Comparison of ENCODE assay signal across 8 cellular contexts in genomic region chr12:6772331-6772695, GRCh38. TPM values are rescaled to one million over a fixed set of nuclear protein-coding genes. Genes with fewer than 3 reads are reported as not detected.
DNase-seq lines count a peak whose midpoint lies in the region; ATAC-seq and TF ChIP-seq lines count a peak whose summit lies in the region.
"Had no signal": no experiment of that assay in that cellular context is flagged by ENCODE, and none has a peak within 500 bp of the region (broad histone marks: within the 10 kb centered on the region; RNA-seq: fewer than 3 reads in every experiment).

TSS of gene LAG3 (plus strand) at chr12:6772520. CDS start at chr12:6772853, 333 bp downstream.

- intact Hi-C loops in activated naive CD4-positive, alpha-beta T cell treated with anti-CD3 and anti-CD28 coated beads for 36 hours (cut with micrococcal nuclease): loop anchor here (2.0 to 5.0 kb wide), 2 partner anchors 48 to 185 kb away; partner anchors contain the start of gene COPS7A
- intact Hi-C loops in testis (cut with DNase I; ENCODE audit: low total_unique reads): loop anchor here (10.0 kb wide), 1 partner anchor 52 kb away; the partner anchor contains the start of genes GPR162 and P3H3

- H3K9me3 Mint-ChIP-seq in activated naive CD4-positive, alpha-beta T cell treated with anti-CD3 and anti-CD28 coated beads for 36 hours: no peaks in the 10 kb centered on the region
- H3K9me3 Mint-ChIP-seq in naive B cell: peaks cover 0 to 1% (median 0%) of the 10 kb centered on the region in 7 donors

- no peaks in the 10 kb centered on the region for H3K9me3 ChIP-seq in testis
- no peaks in the 10 kb centered on the region for H3K9me3 ChIP-seq in SJCRH30 (replicated peaks)
- H3K9me3 ChIP-seq: SJSA1 had no signal

- DNase-seq in activated naive CD4-positive, alpha-beta T cell treated with anti-CD3 and anti-CD28 coated beads for 36 hours: peak; percentile 80
- DNase-seq in naive B cell (no peak), testis (peak; percentile 34), SJCRH30 (no peak), HUDEP-2 (lab: John Stamatoyannopoulos, UW; ENCODE audit: unreplicated experiment in 76 of 76) (no peak)

- no peak for TF ChIP-seq POLR2A in testis (IDR thresholded peaks at IDR 0.05)

- peaks cover 14% of the 10 kb centered on the region for H3K27me3 Mint-ChIP-seq in activated naive CD4-positive, alpha-beta T cell treated with anti-CD3 and anti-CD28 coated beads for 36 hours (ENCODE audit: low read depth)
- H3K27me3 Mint-ChIP-seq in naive B cell: peaks cover 53 to 99% (median 95%) of the 10 kb centered on the region in 3 donors

- H3K36me3 Mint-ChIP-seq in activated naive CD4-positive, alpha-beta T cell treated with anti-CD3 and anti-CD28 coated beads for 36 hours (ENCODE audit: low read depth): peaks cover 10% of the 10 kb centered on the region
- peaks cover 0 to 8% of the 10 kb centered on the region in 2 donors for H3K36me3 Mint-ChIP-seq in naive B cell

- no peak for TF ChIP-seq CTCF in testis (IDR thresholded peaks at IDR 0.05)

- H3K4me1 ChIP-seq in testis: peaks cover 34% of the 10 kb centered on the region
- peaks cover 8% of the 10 kb centered on the region; the same call in 1 of the 2 replicates for H3K4me1 ChIP-seq in SJCRH30

- H3K36me3 ChIP-seq in testis (ENCODE audit: low read depth, missing control alignments) (no peaks in the 10 kb centered on the region), SJCRH30 (no peaks in the 10 kb centered on the region)

- no peaks in the 10 kb centered on the region for H3K27me3 ChIP-seq in testis
- no peaks in the 10 kb centered on the region for H3K27me3 ChIP-seq in SJCRH30
- H3K27me3 ChIP-seq: SJSA1 had no signal

- peaks cover 69% of the 10 kb centered on the region for H3K4me1 Mint-ChIP-seq in activated naive CD4-positive, alpha-beta T cell treated with anti-CD3 and anti-CD28 coated beads for 36 hours (ENCODE audit: low read depth)
- H3K4me1 Mint-ChIP-seq in naive B cell: peaks cover 27 to 36% (median 31%) of the 10 kb centered on the region in 3 donors

- WGBS in testis, 2 donors: 51 to 62% methylated on average over 9 to 15 of the region's 15 CpGs

- H3K27ac ChIP-seq in testis (peak within 1 kb of the TSS; percentile 50 to 66), SJCRH30 (no peak within 1 kb of the TSS)
- H3K27ac ChIP-seq: SJSA1 had no signal

- peak within 1 kb of the TSS; percentile 83 for H3K4me3 Mint-ChIP-seq in activated naive CD4-positive, alpha-beta T cell treated with anti-CD3 and anti-CD28 coated beads for 36 hours
- H3K4me3 Mint-ChIP-seq in naive B cell: peak within 1 kb of the TSS in 4 of 8 donors; percentile 24 to 69 (median 65)

- H3K4me3 ChIP-seq in testis (peak within 1 kb of the TSS; percentile 37 to 53), SJCRH30 (no peak within 1 kb of the TSS)
- H3K4me3 ChIP-seq: SJSA1 had no signal

- CTCF ChIA-PET in activated naive CD4-positive, alpha-beta T cell treated with anti-CD3 and anti-CD28 coated beads for 36 hours (lab: Charles Lee): interaction anchor here (1.5 to 6.3 kb wide), 3 partner anchors 19 to 53 kb away, joined by 4 to 39 read pairs (median 30); partner anchors contain the start of genes CD4 and MLF2

- H3K27ac Mint-ChIP-seq in activated naive CD4-positive, alpha-beta T cell treated with anti-CD3 and anti-CD28 coated beads for 36 hours: peak within 1 kb of the TSS; percentile 88
- H3K27ac Mint-ChIP-seq in naive B cell: peak within 1 kb of the TSS in 1 of 6 donors; percentile 65

- ATAC-seq in naive B cell (ENCODE audit: low read depth in 2 of 2): peak; percentile 27 to 41
- no peak for ATAC-seq in HG03135 (IDR thresholded peaks at IDR 0.05; ENCODE audit: unreplicated experiment)

TF ChIP-seq in PFSK-1, 5 proteins besides CTCF, POLR2A, EP300 and RAD21:
- TF ChIP-seq SIN3A (IDR thresholded peaks at IDR 0.05; ENCODE audit: borderline replicate concordance, insufficient read depth, low read length): no peak
- 0 out of 2 replicates have a peak, but pooled peaks have one; percentile 3 for TF ChIP-seq POLR2AphosphoS5 (IDR thresholded peaks at IDR 0.05; ENCODE audit: low read depth, low read length)
- TF ChIP-seq TAF1 (IDR thresholded peaks at IDR 0.05; ENCODE audit: borderline replicate concordance, insufficient read depth, low read length): no peak
- no peak for TF ChIP-seq REST (IDR thresholded peaks at IDR 0.05; ENCODE audit: insufficient read depth in 1 of 2, low read depth in 2 of 2, low read length in 2 of 2)
TF ChIP-seq in PFSK-1: peak in this region for 1.

RNA-seq across cellular contexts. Expression of gene LAG3, which starts in this region (rescaled TPM):
- 0.40 TPM for polyA plus RNA-seq in PFSK-1 (2012; ENCODE audit: insufficient read length, low read depth)
- total RNA-seq in activated naive CD4-positive, alpha-beta T cell treated with anti-CD3 and anti-CD28 coated beads for 36 hours: 10 to 100 TPM; 22.8 to 25.1 TPM
- polyA plus RNA-seq in naive B cell (ENCODE audit: low read depth in 6 of 6) (under 1 TPM in 2 of 6 donors, not detected in 4; 0.16 to 0.17 TPM), testis (ENCODE audit: insufficient read depth, low read depth, low replicate concordance) (6.3 TPM)
- 1 to 10 TPM; 4.1 to 7.1 TPM for total RNA-seq in testis
- 0.16 TPM in 1 of 2 replicates, not detected in the other for total RNA-seq in SJCRH30 (2014; rRNA removed; shearing (Covaris generic))

Comparison
In these comparisons a context has a peak if more than half of its experiments do, and no peak if none do; other contexts are left out.
1. Peak in ATAC-seq in naive B cell; RNA of the gene not detected or under 1 TPM.
2. DNase-seq: peak in activated naive CD4-positive, alpha-beta T cell treated with anti-CD3 and anti-CD28 coated beads for 36 hours (single experiment) and testis (single experiment); none in naive B cell (single experiment), SJCRH30 (0 of 2) and HUDEP-2 (0 of 76).